In the genomic region with DNA sequence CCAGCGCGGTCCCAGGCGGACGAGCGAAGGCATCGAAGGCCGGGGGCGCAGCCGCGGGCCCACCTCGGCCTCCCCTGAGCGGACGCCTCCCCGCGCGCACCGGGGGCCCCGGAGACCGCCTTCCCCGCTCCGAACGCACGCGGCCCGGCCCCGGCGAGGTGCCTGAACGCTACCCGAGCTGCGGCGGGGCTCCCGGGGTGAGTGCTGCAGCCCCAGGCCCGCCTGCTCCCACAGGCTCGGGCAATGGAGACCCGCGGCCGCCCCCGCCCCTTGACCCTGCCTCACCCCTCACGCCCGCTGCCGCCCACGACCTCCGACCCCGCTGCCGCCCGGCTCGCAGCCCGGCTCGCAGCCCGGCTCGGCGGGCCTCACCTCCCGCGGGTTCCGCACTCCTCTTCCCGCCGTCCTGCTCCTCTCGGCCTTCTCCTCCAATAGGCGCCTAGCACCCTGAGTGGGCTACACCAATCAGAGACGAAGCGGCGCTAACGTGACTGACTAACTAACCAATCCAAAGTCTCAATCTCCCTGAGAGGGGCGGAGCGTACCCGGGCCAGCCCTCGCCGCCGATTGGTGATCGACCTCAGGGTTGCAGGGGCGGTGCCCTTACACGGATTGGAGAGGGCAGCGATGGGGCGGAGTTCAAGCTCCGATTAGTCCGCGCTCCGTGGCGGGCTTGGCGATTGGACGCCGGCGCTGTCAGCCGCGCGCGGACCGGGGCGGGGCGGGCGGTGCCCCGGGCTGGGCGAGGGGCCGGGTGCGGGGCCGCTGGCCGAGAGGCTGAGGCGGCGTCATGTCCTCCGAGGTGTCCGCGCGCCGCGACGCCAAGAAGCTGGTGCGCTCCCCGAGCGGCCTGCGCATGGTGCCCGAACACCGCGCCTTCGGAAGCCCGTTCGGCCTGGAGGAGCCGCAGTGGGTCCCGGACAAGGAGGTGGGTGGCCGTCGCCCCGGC, we compare ENCODE assay signal across 8 cellular contexts. TPM values are rescaled to one million over a fixed set of nuclear protein-coding genes. Genes with fewer than 3 reads are reported as not detected.
DNase-seq lines count a peak whose midpoint lies in the region; ATAC-seq and TF ChIP-seq lines count a peak whose summit lies in the region.

A gene (minus strand): TSS at position 400 of the 949 bp plus-strand sequence. CDS start 4,364 bp downstream, outside the sequence.
A gene (plus strand): TSS at position 759 of the 949 bp plus-strand sequence. CDS start 32 bp downstream, at position 791.

- TF ChIP-seq CTCF in VCaP (conservative IDR thresholded peaks at IDR 0.05): no peak
- TF ChIP-seq CTCF in mammary epithelial cell (conservative IDR thresholded peaks at IDR 0.05 in 1 of 2, IDR thresholded peaks at IDR 0.05 in 1 of 2; ENCODE audit: extremely low read depth in 1 of 2, insufficient read depth in 1 of 2, low read depth in 1 of 2, low read length in 2 of 2): no peak

- DNase-seq in NCI-H2196 treated with DMSO at 0.1 percent for 48 hours (lab: John Stamatoyannopoulos, UW; ENCODE audit: unreplicated experiment) (peak; percentile 93), mammary epithelial cell (peak; percentile 99)

- H2AFZ ChIP-seq in ACC112 (ENCODE audit: low read length, unreplicated experiment): peak within 1 kb of the TSS; percentile 73
- peak within 1 kb of the TSS; percentile 48 for H2AFZ ChIP-seq in mammary epithelial cell (ENCODE audit: low read depth, low read length)

- H3K36me3 ChIP-seq in ACC112 (ENCODE audit: insufficient read depth, low read length): no peaks in the 10 kb centered on the region
- no peaks in the 10 kb centered on the region for H3K36me3 ChIP-seq in mammary epithelial cell (ENCODE audit: insufficient read depth, low read length)
- peaks cover 9% of the 10 kb centered on the region for H3K36me3 ChIP-seq in iPS-20b (ENCODE audit: insufficient read depth, low read depth, low read length)

- H3K9me3 ChIP-seq in mammary epithelial cell (replicated peaks; ENCODE audit: insufficient read depth, low read length) (no peaks in the 10 kb centered on the region), iPS-20b (ENCODE audit: insufficient read depth, low read depth, low read length) (no peaks in the 10 kb centered on the region)

- peak within 1 kb of the TSS; percentile 59 for H3K27ac ChIP-seq in ACC112 (ENCODE audit: low read depth, low read length)
- H3K27ac ChIP-seq in VCaP: peak within 1 kb of the TSS; percentile 87
- peak within 1 kb of the TSS; percentile 51 for H3K27ac ChIP-seq in mammary epithelial cell (ENCODE audit: insufficient read depth, low read depth, low read length)
- no peak within 1 kb of the TSS for H3K27ac ChIP-seq in iPS-20b (ENCODE audit: low read length)
- peak within 1 kb of the TSS; percentile 64 to 92 (median 83) for H3K27ac ChIP-seq in skin epidermis

- in situ Hi-C loops in mammary epithelial cell (cut with MboI; ENCODE audit: low sequenced_read_pairs in 2 of 2): no loop called here

- intact Hi-C loops in mammary epithelial cell (cut with micrococcal nuclease): no loop called here

- H3K9ac ChIP-seq in mammary epithelial cell (ENCODE audit: insufficient read depth, low read length) (peak within 1 kb of the TSS; percentile 78), iPS-20b (ENCODE audit: low read depth, low read length) (peak within 1 kb of the TSS; percentile 86)

- peak; percentile 98 for ATAC-seq in GM18870 (IDR thresholded peaks at IDR 0.05; ENCODE audit: unreplicated experiment)
- peak; percentile 95 for ATAC-seq in HG03135 (IDR thresholded peaks at IDR 0.05; ENCODE audit: unreplicated experiment)

- no TSS peak for BruUV-seq in mammary epithelial cell (replicated peaks; lab: Mats Ljungman, UMichigan)

- CTCF ChIA-PET in mammary epithelial cell (lab: Charles Lee; ENCODE audit: low non-redundant PET): no interaction called here

- H3K79me2 ChIP-seq in ACC112 (ENCODE audit: control insufficient read depth, insufficient read depth, low read length, unreplicated experiment): peaks cover 68% of the 10 kb centered on the region
- peaks cover 81% of the 10 kb centered on the region for H3K79me2 ChIP-seq in mammary epithelial cell (ENCODE audit: insufficient read depth, low read length)

- no peaks in the 10 kb centered on the region for H3K27me3 ChIP-seq in ACC112 (ENCODE audit: insufficient read depth, low read length)
- no peaks in the 10 kb centered on the region for H3K27me3 ChIP-seq in mammary epithelial cell (ENCODE audit: insufficient read depth, low read length)
- peaks cover 4% of the 10 kb centered on the region; the same call in 1 of the 2 replicates for H3K27me3 ChIP-seq in iPS-20b (ENCODE audit: insufficient read depth, low read length)

- dilution Hi-C loops in mammary epithelial cell (cut with HindIII; ENCODE audit: low sequenced_read_pairs): no loop called here

- peak within 1 kb of the TSS; percentile 84 for H3K4me2 ChIP-seq in mammary epithelial cell (ENCODE audit: insufficient read depth, low read depth, low read length)

- peaks cover 35% of the 10 kb centered on the region for H3K4me1 ChIP-seq in ACC112 (ENCODE audit: control insufficient read depth, insufficient read depth, low read length, unreplicated experiment)
- peaks cover 39% of the 10 kb centered on the region for H3K4me1 ChIP-seq in mammary epithelial cell (ENCODE audit: insufficient read depth, low read length)
- H3K4me1 ChIP-seq in iPS-20b (ENCODE audit: insufficient read depth, low read length): peaks cover 14% of the 10 kb centered on the region

- no peaks in the 10 kb centered on the region for H4K20me1 ChIP-seq in mammary epithelial cell (ENCODE audit: insufficient read depth, low read length)

- WGBS in mammary epithelial cell (ENCODE audit: low coverage, missing lambda C conversion rate): 0% methylated on average over 34 of the region's 121 CpGs

- H3K4me3 ChIP-seq in ACC112 (ENCODE audit: low read depth, low read length) (peak within 1 kb of the TSS; percentile 96), mammary epithelial cell (replicated peaks in 1 of 3; ENCODE audit: insufficient read depth in 1 of 3, low read depth in 2 of 3, low read length in 3 of 3) (peak within 1 kb of the TSS; percentile 73 to 82 (median 80)), iPS-20b (ENCODE audit: low read length) (peak within 1 kb of the TSS; percentile 72), skin epidermis (peak within 1 kb of the TSS; percentile 39 to 97 (median 78))

RNA-seq across cellular contexts. Expression of the first gene that starts in this region (rescaled TPM):
- 10 to 100 TPM in 1 of 2 donors, 1 to 10 TPM in 1; 5.2 to 35.4 TPM for total RNA-seq in mammary epithelial cell
- 23.4 TPM for polyA plus RNA-seq in mammary epithelial cell
- polyA minus RNA-seq in mammary epithelial cell: 43.1 TPM

RNA-seq across cellular contexts. Expression of the second gene that starts in this region (rescaled TPM):
- total RNA-seq in mammary epithelial cell: 10 to 100 TPM; 64.2 to 65.7 TPM
- polyA plus RNA-seq in mammary epithelial cell: 156 TPM
- 43.7 TPM for polyA minus RNA-seq in mammary epithelial cell
